ENCODE assay signal across 1 cellular context in genomic region chr15:40115670-40116093, GRCh38.
TF ChIP-seq lines count a peak whose summit lies in the region.

No MANE protein-coding gene starts in this region.

TF ChIP-seq in HepG2, 621 proteins besides CTCF, POLR2A, EP300 and RAD21 (continued from another document and continues in another):
- TF ChIP-seq ZBED4 (CRISPR knock-in tag; IDR thresholded peaks at IDR 0.05; ENCODE audit: borderline replicate concordance) (no peak), ZNF441 (CRISPR knock-in tag; IDR thresholded peaks at IDR 0.05; ENCODE audit: borderline replicate concordance) (peak; percentile 63; the same call in 1 of the 2 replicates), ZNF33A (CRISPR knock-in tag; IDR thresholded peaks at IDR 0.05; ENCODE audit: borderline replicate concordance) (no peak), SYNCRIP (IDR thresholded peaks at IDR 0.05; ENCODE audit: insufficient read depth, low read depth, low read length) (no peak), ZNF850 (CRISPR knock-in tag; conservative IDR thresholded peaks at IDR 0.05) (no peak), ZBTB33 (CRISPR knock-in tag; IDR thresholded peaks at IDR 0.05) (no peak), KDM1A (CRISPR knock-in tag; IDR thresholded peaks at IDR 0.05) (no peak), STAG1 (CRISPR knock-in tag; IDR thresholded peaks at IDR 0.05) (peak; percentile 29; the same call in 1 of the 2 replicates), ZNF878 (CRISPR knock-in tag; IDR thresholded peaks at IDR 0.05) (no peak), ZNF354B (CRISPR knock-in tag; IDR thresholded peaks at IDR 0.05) (no peak), NCOR1 (IDR thresholded peaks at IDR 0.05; ENCODE audit: borderline replicate concordance, low read length) (no peak), ZNF292 (CRISPR knock-in tag; IDR thresholded peaks at IDR 0.05; ENCODE audit: borderline replicate concordance, low read depth) (peak; percentile 22; the same call in 1 of the 2 replicates), ZNF12 (CRISPR knock-in tag; IDR thresholded peaks at IDR 0.05) (no peak), CEBPZ (IDR thresholded peaks at IDR 0.05; ENCODE audit: low read length) (no peak), MEIS1 (CRISPR knock-in tag; IDR thresholded peaks at IDR 0.05; ENCODE audit: borderline replicate concordance) (no peak), ZNF569 (CRISPR knock-in tag; IDR thresholded peaks at IDR 0.05; ENCODE audit: borderline replicate concordance) (no peak), TAF1 (CRISPR knock-in tag; IDR thresholded peaks at IDR 0.05) (no peak), MED1 (CRISPR knock-in tag; IDR thresholded peaks at IDR 0.05) (peak; percentile 86), HMG20B (CRISPR knock-in tag; conservative IDR thresholded peaks at IDR 0.05) (no peak), ZNF431 (CRISPR knock-in tag; IDR thresholded peaks at IDR 0.05; ENCODE audit: borderline replicate concordance, low read depth) (no peak), FOXK1 (CRISPR knock-in tag; IDR thresholded peaks at IDR 0.05; ENCODE audit: borderline replicate concordance, low read depth) (no peak), ZSCAN29 (CRISPR knock-in tag; conservative IDR thresholded peaks at IDR 0.05) (no peak), TRAFD1 (CRISPR knock-in tag; IDR thresholded peaks at IDR 0.05; ENCODE audit: borderline replicate concordance) (no peak), ZNF691 (CRISPR knock-in tag; IDR thresholded peaks at IDR 0.05; ENCODE audit: borderline replicate concordance, low read depth) (no peak), ZSCAN21 (CRISPR knock-in tag; IDR thresholded peaks at IDR 0.05; ENCODE audit: borderline replicate concordance) (no peak), ZNF274 (CRISPR knock-in tag; IDR thresholded peaks at IDR 0.05) (no peak), ZMYM2 (CRISPR knock-in tag; IDR thresholded peaks at IDR 0.05) (no peak), ZNF703 (CRISPR knock-in tag; IDR thresholded peaks at IDR 0.05; ENCODE audit: borderline replicate concordance) (no peak), RELA (CRISPR knock-in tag; IDR thresholded peaks at IDR 0.05) (no peak), PCBP1 (IDR thresholded peaks at IDR 0.05; ENCODE audit: borderline replicate concordance, low read depth, low read length) (no peak), HIC2 (CRISPR knock-in tag; IDR thresholded peaks at IDR 0.05; ENCODE audit: low read depth) (0 out of 2 replicates have a peak, but pooled peaks have one; percentile 41), ZFP82 (CRISPR knock-in tag; IDR thresholded peaks at IDR 0.05; ENCODE audit: borderline replicate concordance) (no peak), SMYD3 (CRISPR knock-in tag; IDR thresholded peaks at IDR 0.05) (no peak), EED (CRISPR knock-in tag; IDR thresholded peaks at IDR 0.05) (no peak; the same call in 1 of the 2 replicates), SMAD1 (CRISPR knock-in tag; IDR thresholded peaks at IDR 0.05; ENCODE audit: borderline replicate concordance, low read depth) (no peak), FOXJ3 (CRISPR knock-in tag; IDR thresholded peaks at IDR 0.05; ENCODE audit: borderline replicate concordance) (no peak), RARA (CRISPR knock-in tag; IDR thresholded peaks at IDR 0.05) (peak; percentile 88), SOX13 (IDR thresholded peaks at IDR 0.05) (no peak), SOX13 (CRISPR knock-in tag; conservative IDR thresholded peaks at IDR 0.05 in 1 of 2, IDR thresholded peaks at IDR 0.05 in 1 of 2) (peak in 1 of 2 experiments; percentile 50; a peak in 2 of 4 replicates), MYC (CRISPR knock-in tag; IDR thresholded peaks at IDR 0.05; ENCODE audit: borderline replicate concordance) (no peak; the same call in 1 of the 2 replicates), ZNF180 (CRISPR knock-in tag; IDR thresholded peaks at IDR 0.05; ENCODE audit: borderline replicate concordance, low read depth) (no peak), REST (IDR thresholded peaks at IDR 0.05; ENCODE audit: borderline replicate concordance in 1 of 2, low read depth in 1 of 2, low read length in 2 of 2) (no peak), SUZ12 (IDR thresholded peaks at IDR 0.05; ENCODE audit: low read depth, low read length) (no peak), TMF1 (CRISPR knock-in tag; IDR thresholded peaks at IDR 0.05; ENCODE audit: low read depth) (no peak)
